ENCODE assay signal across 8 cellular contexts in genomic region chr2:85889648-85890281, GRCh38. TPM values are rescaled to one million over a fixed set of nuclear protein-coding genes. Genes with fewer than 3 reads are reported as not detected.
DNase-seq lines count a peak whose midpoint lies in the region; ATAC-seq, FAIRE-seq and TF ChIP-seq lines count a peak whose summit lies in the region.

No MANE protein-coding gene starts in this region.

- peaks cover 50% of the 10 kb centered on the region for H3K4me1 Mint-ChIP-seq in T-helper 2 cell treated with Interferon-gamma antibody and Interleukin-4, amounts not matched to agents 5 μg/mL and 100 μg/mL, for 36 hours (ENCODE audit: low read depth)

- H2AFZ ChIP-seq in GM12878 (ENCODE audit: control insufficient read depth, low read depth, low read length) = peak overlapping the region; percentile 71

- SMC1A ChIA-PET in GM12878 (lab: Charles Lee; ENCODE audit: uncharacterized antibody, unreplicated experiment) = interaction anchor here (0.5 to 11.8 kb wide), 25 partner anchors 10 to 216 kb away, joined by 3 to 248 read pairs (median 9); partner anchors contain the start of genes POLR1A and PTCD3

- TF ChIP-seq POLR2A in GM12878 (IDR thresholded peaks at IDR 0.05; ENCODE audit: low read depth, low read length) = no peak

- POLR2A ChIA-PET in GM12878 (lab: Charles Lee) = interaction anchor here (0.6 to 6.5 kb wide), 15 partner anchors 9 to 190 kb away, joined by 3 to 70 read pairs (median 4); no protein-coding TSS in a partner anchor

- ATAC-seq in GM12878 (no peak), thoracic aorta (ENCODE audit: insufficient number of reproducible peaks, low FRiP score, low read depth) (no peak), GM21367 (IDR thresholded peaks at IDR 0.05; ENCODE audit: unreplicated experiment) (no peak), HG02759 (IDR thresholded peaks at IDR 0.05; ENCODE audit: unreplicated experiment) (no peak)
- no peak for ATAC-seq in activated CD4-positive, CD25-positive, alpha-beta regulatory T cell treated with anti-CD3 and anti-CD28 coated beads, Interleukin-2, amount 50 U/mL, for 24 hours

- RAD21 ChIA-PET in GM12878 (lab: Charles Lee; ENCODE audit: unreplicated experiment) = interaction anchor here (0.8 to 10.0 kb wide), 23 partner anchors 10 to 216 kb away, joined by 3 to 259 read pairs (median 5); partner anchors contain the start of genes POLR1A and PTCD3

- H3K4me2 ChIP-seq in GM12878 (ENCODE audit: control insufficient read depth, insufficient read depth) = peak overlapping the region; percentile 96

- no peak for FAIRE-seq in GM12878 (lab: Jason Lieb, UNC)

- no peak for TF ChIP-seq RAD21 in GM12878 (IDR thresholded peaks at IDR 0.05; ENCODE audit: insufficient read depth, low read depth, low read length)
- peak; percentile 18 to 58 for TF ChIP-seq RAD21 in liver (IDR thresholded peaks at IDR 0.05)

- H3K4me3 Mint-ChIP-seq in T-helper 2 cell treated with Interferon-gamma antibody and Interleukin-4, amounts not matched to agents 5 μg/mL and 100 μg/mL, for 36 hours = peak overlapping the region; percentile 94

- no peaks in the 10 kb centered on the region for H4K20me1 ChIP-seq in GM12878 (ENCODE audit: control insufficient read depth, insufficient read depth)

- TF ChIP-seq CTCF in GM12878 (IDR thresholded peaks at IDR 0.05 in 2 of 3, conservative IDR thresholded peaks at IDR 0.05 in 1 of 3; ENCODE audit: control insufficient read depth in 2 of 3, extremely low read depth in 1 of 3, insufficient read depth in 1 of 3, low read depth in 3 of 3, low read length in 3 of 3) (no peak), liver (IDR thresholded peaks at IDR 0.05; ENCODE audit: low read depth, low read length, missing input control) (no peak), thoracic aorta (IDR thresholded peaks at IDR 0.05) (no peak)

- H3K9ac ChIP-seq in GM12878 (ENCODE audit: control insufficient read depth, insufficient read depth, low read length) = peak overlapping the region; percentile 53
- peak overlapping the region; percentile 85 to 95 for H3K9ac ChIP-seq in liver (ENCODE audit: low read depth in 1 of 2, low read length in 2 of 2)

- WGBS in GM12878 (ENCODE audit: insufficient coverage, insufficient replicate concordance, low lambda C conversion rate, missing lambda C conversion rate) = 82% methylated on average over 20 of the region's 20 CpGs
- WGBS in liver = 8% methylated on average over 20 of the region's 20 CpGs

- peaks cover 13% of the 10 kb centered on the region; the same call in 1 of the 2 replicates for H3K4me1 ChIP-seq in GM12878 (ENCODE audit: control insufficient read depth, insufficient read depth, low read length)
- peaks cover 5 to 37% (median 20%) of the 10 kb centered on the region in 4 donors for H3K4me1 ChIP-seq in liver (ENCODE audit: control insufficient read depth in 4 of 4, insufficient read depth in 4 of 4, low read length in 3 of 4)
- peaks cover 26 to 42% of the 10 kb centered on the region in 2 donors for H3K4me1 ChIP-seq in thoracic aorta (ENCODE audit: control insufficient read depth in 1 of 2, low read depth in 2 of 2)

- H3K4me3 ChIP-seq in GM12878 (peak overlapping the region; percentile 65), liver (ENCODE audit: low read depth in 1 of 3, low read length in 3 of 3) (peak overlapping the region; percentile 72 to 86 (median 85)), thoracic aorta (peak overlapping the region; percentile 73)

- intact Hi-C loops in GM12878 (cut with micrococcal nuclease; ENCODE audit: unreplicated experiment) = loop anchor here (1.0 to 5.0 kb wide), 5 partner anchors 62 to 191 kb away; no protein-coding TSS in a partner anchor

- no peaks in the 10 kb centered on the region for H3K36me3 ChIP-seq in GM12878 (ENCODE audit: control insufficient read depth in 2 of 2, insufficient read depth in 2 of 2, low read length in 1 of 2)
- H3K36me3 ChIP-seq in liver (ENCODE audit: control insufficient read depth in 4 of 4, insufficient read depth in 3 of 4, low read depth in 1 of 4, low read length in 3 of 4) = no peaks in the 10 kb centered on the region
- H3K36me3 ChIP-seq in thoracic aorta = no peaks in the 10 kb centered on the region

- H3K27ac Mint-ChIP-seq in T-helper 2 cell treated with Interferon-gamma antibody and Interleukin-4, amounts not matched to agents 5 μg/mL and 100 μg/mL, for 36 hours = peak overlapping the region; percentile 82

- peaks cover 3% of the 10 kb centered on the region for H3K27me3 Mint-ChIP-seq in T-helper 2 cell treated with Interferon-gamma antibody and Interleukin-4, amounts not matched to agents 5 μg/mL and 100 μg/mL, for 36 hours (ENCODE audit: low read depth)

- H3K9me3 ChIP-seq in GM12878 (replicated peaks; ENCODE audit: control insufficient read depth, insufficient read depth, low read length) (peaks cover 4% of the 10 kb centered on the region; the same call in 2 of the 3 replicates), liver (ENCODE audit: control insufficient read depth in 4 of 4, low read length in 3 of 4) (no peaks in the 10 kb centered on the region), thoracic aorta (no peaks in the 10 kb centered on the region)

- no peak for DNase-seq in T-helper 2 cell treated with Interferon-gamma antibody and Interleukin-4, amounts not matched to agents 5 μg/mL and 100 μg/mL, for 36 hours (ENCODE audit: low spot score)
- DNase-seq in T-helper 2 cell (no peak), GM12878 (ENCODE audit: low read depth, low spot score) (no peak), thoracic aorta (ENCODE audit: low spot score) (no peak)

- H3K9me3 Mint-ChIP-seq in T-helper 2 cell treated with Interferon-gamma antibody and Interleukin-4, amounts not matched to agents 5 μg/mL and 100 μg/mL, for 36 hours = peaks cover 3% of the 10 kb centered on the region

- in situ Hi-C loops in GM12878 (cut with MboI) = loop anchor here (5.0 kb wide), 1 partner anchor 62 kb away; no protein-coding TSS in a partner anchor

- TSS peak; percentile 83 for BruUV-seq in GM12878 (replicated peaks; lab: Mats Ljungman, UMichigan)

- H3K36me3 Mint-ChIP-seq in T-helper 2 cell treated with Interferon-gamma antibody and Interleukin-4, amounts not matched to agents 5 μg/mL and 100 μg/mL, for 36 hours (ENCODE audit: low read depth) = peaks cover 6% of the 10 kb centered on the region

- H3K79me2 ChIP-seq in GM12878 (ENCODE audit: control insufficient read depth, insufficient read depth, low read length) = no peaks in the 10 kb centered on the region; the same call in 1 of the 2 replicates

- H3K27me3 ChIP-seq in GM12878 (replicated peaks in 1 of 2; ENCODE audit: control insufficient read depth in 2 of 2, insufficient read depth in 2 of 2, low read length in 1 of 2) (no peaks in the 10 kb centered on the region; a peak in 1 of 4 replicates), liver (ENCODE audit: control insufficient read depth in 4 of 4, insufficient read depth in 4 of 4, low read length in 3 of 4) (no peaks in the 10 kb centered on the region), thoracic aorta (replicated peaks; ENCODE audit: insufficient read depth) (no peaks in the 10 kb centered on the region)

- CTCF ChIA-PET in GM12878 (lab: Yijun Ruan, JAX) = interaction anchor here (0.6 to 16.3 kb wide), 37 partner anchors 10 to 261 kb away, joined by 3 to 251 read pairs (median 4); partner anchors contain the start of genes POLR1A and PTCD3

- H3K27ac ChIP-seq in GM12878 (ENCODE audit: control insufficient read depth, insufficient read depth) = no peak overlapping the region
- H3K27ac ChIP-seq in liver (ENCODE audit: low read depth in 1 of 2, low read length in 2 of 2) = peak overlapping the region; percentile 89 to 90
- H3K27ac ChIP-seq in thoracic aorta = peak overlapping the region; percentile 67 to 75

- no peak for TF ChIP-seq EP300 in GM12878 (IDR thresholded peaks at IDR 0.05; ENCODE audit: borderline replicate concordance in 1 of 2, control insufficient read depth in 1 of 2, low read depth in 2 of 2, low read length in 2 of 2)

TF ChIP-seq in GM12878, 131 proteins besides CTCF, POLR2A, EP300 and RAD21 (continues in another document):
- TF ChIP-seq ASH2L (IDR thresholded peaks at IDR 0.05; ENCODE audit: borderline replicate concordance, low read depth) = no peak

TF ChIP-seq in liver, 16 proteins besides CTCF, POLR2A, EP300 and RAD21:
- TF ChIP-seq JUND (IDR thresholded peaks at IDR 0.05) (peak in 1 of 2 donors; percentile 17), SP1 (IDR thresholded peaks at IDR 0.05) (peak; percentile 12), RXRA (IDR thresholded peaks at IDR 0.05) (peak; percentile 64 to 77), HNF4A (conservative IDR thresholded peaks at IDR 0.05) (peak; percentile 23 to 49), GABPA (IDR thresholded peaks at IDR 0.05 in 1 of 2, conservative IDR thresholded peaks at IDR 0.05 in 1 of 2) (no peak), YY1 (IDR thresholded peaks at IDR 0.05) (peak; percentile 34), FOXA2 (IDR thresholded peaks at IDR 0.05) (no peak), FOXA1 (IDR thresholded peaks at IDR 0.05) (peak; percentile 33)

RNA-seq across cellular contexts. Expression of gene ST3GAL5, which starts 1.0 kb away (rescaled TPM):
- total RNA-seq in GM12878 (2013; cell fraction: nucleolus; rRNA removed) = 208 and 222 TPM in 2 replicates
- total RNA-seq in GM12878 (2014; rRNA removed) = 11.0 and 12.0 TPM in 2 replicates
- 10.7 and 12.0 TPM in 2 replicates for total RNA-seq in GM12878 (2014; rRNA removed; fragmentation: Illumina TruSeq; extraction: Trizol)
- total RNA-seq in GM12878 (2021) = 9.7 and 11.4 TPM in 2 replicates
- polyA plus RNA-seq in GM12878 (2011; ENCODE audit: low read depth) = 3.8 TPM
- 60.9 and 76.3 TPM in 2 replicates for polyA plus RNA-seq in GM12878 (2011; rRNA removed)
- polyA plus RNA-seq in GM12878 (2011; cell fraction: cytosol; rRNA removed) = 31.9 and 36.9 TPM in 2 replicates
- polyA plus RNA-seq in GM12878 (2011; cell fraction: nucleus; rRNA removed) = 55.5 and 60.3 TPM in 2 replicates
- polyA plus RNA-seq in GM12878 (2012) = 4.4 and 5.5 TPM in 2 replicates
- 11.3 and 13.5 TPM in 2 replicates for polyA plus RNA-seq in GM12878 (2014; fragmentation: Illumina TruSeq; extraction: Trizol)
- 1 to 10 TPM; 5.6 to 7.5 TPM for polyA plus RNA-seq in GM12878 (2014; fragmentation: Nextera tagmentation; extraction: Ambion mirVana)
- polyA plus RNA-seq in GM12878 (2014; rRNA removed) = 8.4 and 9.6 TPM in 2 replicates
- 1 to 10 TPM; 5.2 to 6.3 TPM for polyA plus RNA-seq in GM12878 (2016; fragmentation: Nextera tagmentation; extraction: Ambion mirVana)
- polyA minus RNA-seq in GM12878 (2011; rRNA and poly(A)+ RNA removed) = 62.2 and 83.2 TPM in 2 replicates
- 13.5 and 18.3 TPM in 2 replicates for polyA minus RNA-seq in GM12878 (2011; cell fraction: cytosol; rRNA and poly(A)+ RNA removed)
- 42.6 and 63.8 TPM in 2 replicates for polyA minus RNA-seq in GM12878 (2011; cell fraction: nucleus; rRNA and poly(A)+ RNA removed)
- 10 to 100 TPM in 1 of 2 donors, 1 to 10 TPM in 1; 4.5 to 17.0 TPM for total RNA-seq in liver
- polyA plus RNA-seq in liver = 10 to 100 TPM in 1 of 2 donors, 1 to 10 TPM in 1; 6.3 to 11.7 TPM
- total RNA-seq in thoracic aorta = 10 to 100 TPM; 11.9 to 32.7 TPM
